In genomic region chr10:130074639-130075038, GRCh38 we compare ENCODE assay signal across 17 cellular contexts.
DNase-seq lines count a peak whose midpoint lies in the region; ATAC-seq and TF ChIP-seq lines count a peak whose summit lies in the region.
"Had no signal": no experiment of that assay in that cellular context is flagged by ENCODE, and none has a peak within 500 bp of the region (broad histone marks: within the 10 kb centered on the region; RNA-seq: fewer than 3 reads in every experiment).

No MANE protein-coding gene starts in this region.

- no peak overlapping the region for H2AFZ ChIP-seq in DND-41 (ENCODE audit: low read depth, low read length)

- H3K27ac ChIP-seq in DND-41 (ENCODE audit: low read length) (no peak overlapping the region), RWPE1 (no peak overlapping the region)

- no peaks in the 10 kb centered on the region for H3K4me1 ChIP-seq in DND-41 (ENCODE audit: insufficient read depth, low read length)

- DNase-seq in DND-41, result no peak
- DNase-seq in RWPE1 (ENCODE audit: low spot score), result peak; percentile 12
- peak; percentile 48 for DNase-seq in fibroblast of peridontal ligament (ENCODE audit: extremely low read depth)
- DNase-seq in stromal cell of bone marrow (ENCODE audit: low read depth), result peak; percentile 4
- DNase-seq in NCI-H187 treated with DMSO at 0.1 percent for 48 hours (lab: John Stamatoyannopoulos, UW), result no peak
- DNase-seq: DMS 273 treated with DMSO at 0.1 percent for 48 hours, Kasumi-1, MM.1S, NCI-H1105, NCI-H1694 treated with DMSO at 0.1 percent for 48 hours, NCI-H446, NCI-H69, OCI-M1, RPMI8226 had no signal

- ATAC-seq in DND-41 (ENCODE audit: insufficient read depth, low read depth), result no peak
- no peak for ATAC-seq in HG03039 (IDR thresholded peaks at IDR 0.05; ENCODE audit: unreplicated experiment)
- no peak for ATAC-seq in HG02973 (IDR thresholded peaks at IDR 0.05; ENCODE audit: unreplicated experiment)
- no peak for ATAC-seq in HG03108 (IDR thresholded peaks at IDR 0.05; ENCODE audit: unreplicated experiment)

- no peaks in the 10 kb centered on the region for H3K79me2 ChIP-seq in DND-41 (ENCODE audit: insufficient read depth, low read length)

- no peaks in the 10 kb centered on the region for H3K36me3 ChIP-seq in DND-41 (ENCODE audit: insufficient read depth, low read length)

- no peaks in the 10 kb centered on the region for H4K20me1 ChIP-seq in DND-41 (ENCODE audit: insufficient read depth, low read length)

- H3K9me3 ChIP-seq in DND-41 (ENCODE audit: insufficient read depth, low read length, severe bottlenecking), result peaks cover 10% of the 10 kb centered on the region

- CTCF ChIA-PET in RWPE1 (lab: Yijun Ruan, JAX), result no interaction called here

- no peak overlapping the region for H3K4me2 ChIP-seq in DND-41 (ENCODE audit: insufficient read depth, low read length)

- no peaks in the 10 kb centered on the region for H3K27me3 ChIP-seq in DND-41 (ENCODE audit: insufficient read depth, low read length, poor library complexity)

- POLR2A ChIA-PET in RWPE1 (lab: Yijun Ruan, JAX; ENCODE audit: low non-redundant PET), result no interaction called here

- no peak overlapping the region for H3K9ac ChIP-seq in DND-41 (ENCODE audit: low read depth, low read length)

- H3K4me3 ChIP-seq in DND-41 (ENCODE audit: low read depth in 1 of 2, low read length in 2 of 2), result no peak overlapping the region

- TF ChIP-seq CTCF in DND-41 (IDR thresholded peaks at IDR 0.05; ENCODE audit: borderline replicate concordance, extremely low read depth, low read length, poor library complexity, severe bottlenecking), result peak; percentile 15
- TF ChIP-seq CTCF in RWPE1 (conservative IDR thresholded peaks at IDR 0.05; ENCODE audit: low read depth), result no peak

Comparison
In these comparisons a context has a peak if more than half of its experiments do, and no peak if none do; other contexts are left out.
1. DNase-seq: peak in RWPE1 (single experiment), fibroblast of peridontal ligament (single experiment) and stromal cell of bone marrow (single experiment); none in DND-41 (single experiment) and NCI-H187 treated with DMSO at 0.1 percent for 48 hours (single experiment).